1 cellular context compared by ENCODE assay signal in the genomic region with DNA sequence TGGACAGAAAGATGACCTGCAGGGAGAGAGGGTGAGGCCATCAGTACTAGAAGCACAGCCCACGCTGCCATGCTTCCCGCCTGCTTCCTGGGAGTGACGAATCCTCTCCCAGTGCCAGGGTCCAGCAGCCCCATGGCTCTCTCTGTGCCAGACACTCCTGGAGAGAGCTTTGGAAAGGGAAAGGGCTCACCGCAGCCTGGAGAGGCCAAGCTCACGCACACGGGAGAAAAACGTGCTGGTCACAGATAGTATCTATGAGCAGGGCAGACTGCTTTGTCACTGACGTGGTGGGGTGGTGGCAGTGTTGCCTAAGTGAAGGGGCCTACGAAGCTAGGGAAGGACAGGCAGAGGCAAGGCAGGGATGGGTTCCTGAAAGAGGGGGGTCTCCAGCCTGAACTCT.
A peak's percentile ranks its signal among the peaks of the same experiment; 100 is the strongest.
TF ChIP-seq lines count a peak whose summit lies in the region.

No MANE protein-coding gene starts in this region.

TF ChIP-seq in K562, 482 proteins besides CTCF, POLR2A, EP300 and RAD21 (continued from another document and continues in another):
- TF ChIP-seq RBFOX2 (IDR thresholded peaks at IDR 0.05; ENCODE audit: low read depth, low read length) (peak; percentile 34; the same call in 1 of the 2 replicates), ZNF146 (CRISPR knock-in tag; IDR thresholded peaks at IDR 0.05; ENCODE audit: unreplicated experiment) (no peak), ILK (tag; IDR thresholded peaks at IDR 0.05; ENCODE audit: borderline replicate concordance, low read depth) (no peak), SMARCA4 (IDR thresholded peaks at IDR 0.05) (peak; percentile 35; the same call in 1 of the 2 replicates), TCF7L2 (IDR thresholded peaks at IDR 0.05; ENCODE audit: low read depth, low read length) (no peak), ESRRA (IDR thresholded peaks at IDR 0.05; ENCODE audit: borderline replicate concordance, low read depth) (no peak), ZKSCAN3 (CRISPR knock-in tag; IDR thresholded peaks at IDR 0.05) (no peak), ZNF217 (CRISPR knock-in tag; IDR thresholded peaks at IDR 0.05) (no peak), CBX1 (IDR thresholded peaks at IDR 0.05; ENCODE audit: low read depth) (no peak), HDAC1 (IDR thresholded peaks at IDR 0.05) (0 out of 4 replicates have a peak, but pooled peaks of 1 of the 2 experiments have one; percentile 57), MYC (IDR thresholded peaks at IDR 0.05; ENCODE audit: low read depth, low read length) (peak; percentile 66; the same call in 1 of the 2 replicates), MYC (CRISPR knock-in tag; IDR thresholded peaks at IDR 0.05; ENCODE audit: borderline replicate concordance, low read depth) (no peak), ZNF707 (CRISPR knock-in tag; conservative IDR thresholded peaks at IDR 0.05) (no peak), TRIM24 (IDR thresholded peaks at IDR 0.05) (no peak), ETV6 (IDR thresholded peaks at IDR 0.05; ENCODE audit: borderline replicate concordance in 1 of 2, low read depth in 2 of 2, low read length in 1 of 2) (no peak), ETV6 (CRISPR knock-in tag; IDR thresholded peaks at IDR 0.05; ENCODE audit: borderline replicate concordance) (no peak), NR4A1 (CRISPR knock-in tag; IDR thresholded peaks at IDR 0.05) (no peak), NR4A1 (tag; IDR thresholded peaks at IDR 0.05) (no peak), TGIF2 (CRISPR knock-in tag; IDR thresholded peaks at IDR 0.05) (no peak), ZNF121 (CRISPR knock-in tag; conservative IDR thresholded peaks at IDR 0.05) (no peak), KAT7 (CRISPR knock-in tag; IDR thresholded peaks at IDR 0.05; ENCODE audit: borderline replicate concordance) (no peak), MAZ (CRISPR knock-in tag; conservative IDR thresholded peaks at IDR 0.05 in 1 of 2, IDR thresholded peaks at IDR 0.05 in 1 of 2) (0 out of 4 replicates have a peak, but pooled peaks of 1 of the 2 experiments have one; percentile 26), ZBTB17 (CRISPR knock-in tag; IDR thresholded peaks at IDR 0.05) (no peak), NFE2 (IDR thresholded peaks at IDR 0.05; ENCODE audit: low read depth) (peak; percentile 76), BDP1 (IDR thresholded peaks at IDR 0.05; ENCODE audit: insufficient read depth, insufficient read length) (no peak), ZBED1 (IDR thresholded peaks at IDR 0.05) (no peak)
- TF ChIP-seq, protein P1, sequence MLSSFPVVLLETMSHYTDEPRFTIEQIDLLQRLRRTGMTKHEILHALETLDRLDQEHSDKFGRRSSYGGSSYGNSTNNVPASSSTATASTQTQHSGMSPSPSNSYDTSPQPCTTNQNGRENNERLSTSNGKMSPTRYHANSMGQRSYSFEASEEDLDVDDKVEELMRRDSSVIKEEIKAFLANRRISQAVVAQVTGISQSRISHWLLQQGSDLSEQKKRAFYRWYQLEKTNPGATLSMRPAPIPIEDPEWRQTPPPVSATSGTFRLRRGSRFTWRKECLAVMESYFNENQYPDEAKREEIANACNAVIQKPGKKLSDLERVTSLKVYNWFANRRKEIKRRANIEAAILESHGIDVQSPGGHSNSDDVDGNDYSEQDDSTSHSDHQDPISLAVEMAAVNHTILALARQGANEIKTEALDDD (IDR thresholded peaks at IDR 0.05): no peak
- TF ChIP-seq, protein P2, sequence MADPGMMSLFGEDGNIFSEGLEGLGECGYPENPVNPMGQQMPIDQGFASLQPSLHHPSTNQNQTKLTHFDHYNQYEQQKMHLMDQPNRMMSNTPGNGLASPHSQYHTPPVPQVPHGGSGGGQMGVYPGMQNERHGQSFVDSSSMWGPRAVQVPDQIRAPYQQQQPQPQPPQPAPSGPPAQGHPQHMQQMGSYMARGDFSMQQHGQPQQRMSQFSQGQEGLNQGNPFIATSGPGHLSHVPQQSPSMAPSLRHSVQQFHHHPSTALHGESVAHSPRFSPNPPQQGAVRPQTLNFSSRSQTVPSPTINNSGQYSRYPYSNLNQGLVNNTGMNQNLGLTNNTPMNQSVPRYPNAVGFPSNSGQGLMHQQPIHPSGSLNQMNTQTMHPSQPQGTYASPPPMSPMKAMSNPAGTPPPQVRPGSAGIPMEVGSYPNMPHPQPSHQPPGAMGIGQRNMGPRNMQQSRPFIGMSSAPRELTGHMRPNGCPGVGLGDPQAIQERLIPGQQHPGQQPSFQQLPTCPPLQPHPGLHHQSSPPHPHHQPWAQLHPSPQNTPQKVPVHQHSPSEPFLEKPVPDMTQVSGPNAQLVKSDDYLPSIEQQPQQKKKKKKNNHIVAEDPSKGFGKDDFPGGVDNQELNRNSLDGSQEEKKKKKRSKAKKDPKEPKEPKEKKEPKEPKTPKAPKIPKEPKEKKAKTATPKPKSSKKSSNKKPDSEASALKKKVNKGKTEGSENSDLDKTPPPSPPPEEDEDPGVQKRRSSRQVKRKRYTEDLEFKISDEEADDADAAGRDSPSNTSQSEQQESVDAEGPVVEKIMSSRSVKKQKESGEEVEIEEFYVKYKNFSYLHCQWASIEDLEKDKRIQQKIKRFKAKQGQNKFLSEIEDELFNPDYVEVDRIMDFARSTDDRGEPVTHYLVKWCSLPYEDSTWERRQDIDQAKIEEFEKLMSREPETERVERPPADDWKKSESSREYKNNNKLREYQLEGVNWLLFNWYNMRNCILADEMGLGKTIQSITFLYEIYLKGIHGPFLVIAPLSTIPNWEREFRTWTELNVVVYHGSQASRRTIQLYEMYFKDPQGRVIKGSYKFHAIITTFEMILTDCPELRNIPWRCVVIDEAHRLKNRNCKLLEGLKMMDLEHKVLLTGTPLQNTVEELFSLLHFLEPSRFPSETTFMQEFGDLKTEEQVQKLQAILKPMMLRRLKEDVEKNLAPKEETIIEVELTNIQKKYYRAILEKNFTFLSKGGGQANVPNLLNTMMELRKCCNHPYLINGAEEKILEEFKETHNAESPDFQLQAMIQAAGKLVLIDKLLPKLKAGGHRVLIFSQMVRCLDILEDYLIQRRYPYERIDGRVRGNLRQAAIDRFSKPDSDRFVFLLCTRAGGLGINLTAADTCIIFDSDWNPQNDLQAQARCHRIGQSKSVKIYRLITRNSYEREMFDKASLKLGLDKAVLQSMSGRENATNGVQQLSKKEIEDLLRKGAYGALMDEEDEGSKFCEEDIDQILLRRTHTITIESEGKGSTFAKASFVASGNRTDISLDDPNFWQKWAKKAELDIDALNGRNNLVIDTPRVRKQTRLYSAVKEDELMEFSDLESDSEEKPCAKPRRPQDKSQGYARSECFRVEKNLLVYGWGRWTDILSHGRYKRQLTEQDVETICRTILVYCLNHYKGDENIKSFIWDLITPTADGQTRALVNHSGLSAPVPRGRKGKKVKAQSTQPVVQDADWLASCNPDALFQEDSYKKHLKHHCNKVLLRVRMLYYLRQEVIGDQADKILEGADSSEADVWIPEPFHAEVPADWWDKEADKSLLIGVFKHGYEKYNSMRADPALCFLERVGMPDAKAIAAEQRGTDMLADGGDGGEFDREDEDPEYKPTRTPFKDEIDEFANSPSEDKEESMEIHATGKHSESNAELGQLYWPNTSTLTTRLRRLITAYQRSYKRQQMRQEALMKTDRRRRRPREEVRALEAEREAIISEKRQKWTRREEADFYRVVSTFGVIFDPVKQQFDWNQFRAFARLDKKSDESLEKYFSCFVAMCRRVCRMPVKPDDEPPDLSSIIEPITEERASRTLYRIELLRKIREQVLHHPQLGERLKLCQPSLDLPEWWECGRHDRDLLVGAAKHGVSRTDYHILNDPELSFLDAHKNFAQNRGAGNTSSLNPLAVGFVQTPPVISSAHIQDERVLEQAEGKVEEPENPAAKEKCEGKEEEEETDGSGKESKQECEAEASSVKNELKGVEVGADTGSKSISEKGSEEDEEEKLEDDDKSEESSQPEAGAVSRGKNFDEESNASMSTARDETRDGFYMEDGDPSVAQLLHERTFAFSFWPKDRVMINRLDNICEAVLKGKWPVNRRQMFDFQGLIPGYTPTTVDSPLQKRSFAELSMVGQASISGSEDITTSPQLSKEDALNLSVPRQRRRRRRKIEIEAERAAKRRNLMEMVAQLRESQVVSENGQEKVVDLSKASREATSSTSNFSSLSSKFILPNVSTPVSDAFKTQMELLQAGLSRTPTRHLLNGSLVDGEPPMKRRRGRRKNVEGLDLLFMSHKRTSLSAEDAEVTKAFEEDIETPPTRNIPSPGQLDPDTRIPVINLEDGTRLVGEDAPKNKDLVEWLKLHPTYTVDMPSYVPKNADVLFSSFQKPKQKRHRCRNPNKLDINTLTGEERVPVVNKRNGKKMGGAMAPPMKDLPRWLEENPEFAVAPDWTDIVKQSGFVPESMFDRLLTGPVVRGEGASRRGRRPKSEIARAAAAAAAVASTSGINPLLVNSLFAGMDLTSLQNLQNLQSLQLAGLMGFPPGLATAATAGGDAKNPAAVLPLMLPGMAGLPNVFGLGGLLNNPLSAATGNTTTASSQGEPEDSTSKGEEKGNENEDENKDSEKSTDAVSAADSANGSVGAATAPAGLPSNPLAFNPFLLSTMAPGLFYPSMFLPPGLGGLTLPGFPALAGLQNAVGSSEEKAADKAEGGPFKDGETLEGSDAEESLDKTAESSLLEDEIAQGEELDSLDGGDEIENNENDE (IDR thresholded peaks at IDR 0.05; ENCODE audit: low read depth, low read length): no peak
- TF ChIP-seq, protein P3, sequence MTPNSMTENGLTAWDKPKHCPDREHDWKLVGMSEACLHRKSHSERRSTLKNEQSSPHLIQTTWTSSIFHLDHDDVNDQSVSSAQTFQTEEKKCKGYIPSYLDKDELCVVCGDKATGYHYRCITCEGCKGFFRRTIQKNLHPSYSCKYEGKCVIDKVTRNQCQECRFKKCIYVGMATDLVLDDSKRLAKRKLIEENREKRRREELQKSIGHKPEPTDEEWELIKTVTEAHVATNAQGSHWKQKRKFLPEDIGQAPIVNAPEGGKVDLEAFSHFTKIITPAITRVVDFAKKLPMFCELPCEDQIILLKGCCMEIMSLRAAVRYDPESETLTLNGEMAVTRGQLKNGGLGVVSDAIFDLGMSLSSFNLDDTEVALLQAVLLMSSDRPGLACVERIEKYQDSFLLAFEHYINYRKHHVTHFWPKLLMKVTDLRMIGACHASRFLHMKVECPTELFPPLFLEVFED (CRISPR knock-in tag; conservative IDR thresholded peaks at IDR 0.05): no peak
- TF ChIP-seq, protein P4, sequence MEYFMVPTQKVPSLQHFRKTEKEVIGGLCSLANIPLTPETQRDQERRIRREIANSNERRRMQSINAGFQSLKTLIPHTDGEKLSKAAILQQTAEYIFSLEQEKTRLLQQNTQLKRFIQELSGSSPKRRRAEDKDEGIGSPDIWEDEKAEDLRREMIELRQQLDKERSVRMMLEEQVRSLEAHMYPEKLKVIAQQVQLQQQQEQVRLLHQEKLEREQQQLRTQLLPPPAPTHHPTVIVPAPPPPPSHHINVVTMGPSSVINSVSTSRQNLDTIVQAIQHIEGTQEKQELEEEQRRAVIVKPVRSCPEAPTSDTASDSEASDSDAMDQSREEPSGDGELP (CRISPR knock-in tag; IDR thresholded peaks at IDR 0.05; ENCODE audit: borderline replicate concordance): peak; percentile 14; the same call in 1 of the 2 replicates
- TF ChIP-seq, protein P5, sequence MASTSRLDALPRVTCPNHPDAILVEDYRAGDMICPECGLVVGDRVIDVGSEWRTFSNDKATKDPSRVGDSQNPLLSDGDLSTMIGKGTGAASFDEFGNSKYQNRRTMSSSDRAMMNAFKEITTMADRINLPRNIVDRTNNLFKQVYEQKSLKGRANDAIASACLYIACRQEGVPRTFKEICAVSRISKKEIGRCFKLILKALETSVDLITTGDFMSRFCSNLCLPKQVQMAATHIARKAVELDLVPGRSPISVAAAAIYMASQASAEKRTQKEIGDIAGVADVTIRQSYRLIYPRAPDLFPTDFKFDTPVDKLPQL (IDR thresholded peaks at IDR 0.05; ENCODE audit: extremely low read depth, insufficient read length): no peak
- TF ChIP-seq, protein P6, sequence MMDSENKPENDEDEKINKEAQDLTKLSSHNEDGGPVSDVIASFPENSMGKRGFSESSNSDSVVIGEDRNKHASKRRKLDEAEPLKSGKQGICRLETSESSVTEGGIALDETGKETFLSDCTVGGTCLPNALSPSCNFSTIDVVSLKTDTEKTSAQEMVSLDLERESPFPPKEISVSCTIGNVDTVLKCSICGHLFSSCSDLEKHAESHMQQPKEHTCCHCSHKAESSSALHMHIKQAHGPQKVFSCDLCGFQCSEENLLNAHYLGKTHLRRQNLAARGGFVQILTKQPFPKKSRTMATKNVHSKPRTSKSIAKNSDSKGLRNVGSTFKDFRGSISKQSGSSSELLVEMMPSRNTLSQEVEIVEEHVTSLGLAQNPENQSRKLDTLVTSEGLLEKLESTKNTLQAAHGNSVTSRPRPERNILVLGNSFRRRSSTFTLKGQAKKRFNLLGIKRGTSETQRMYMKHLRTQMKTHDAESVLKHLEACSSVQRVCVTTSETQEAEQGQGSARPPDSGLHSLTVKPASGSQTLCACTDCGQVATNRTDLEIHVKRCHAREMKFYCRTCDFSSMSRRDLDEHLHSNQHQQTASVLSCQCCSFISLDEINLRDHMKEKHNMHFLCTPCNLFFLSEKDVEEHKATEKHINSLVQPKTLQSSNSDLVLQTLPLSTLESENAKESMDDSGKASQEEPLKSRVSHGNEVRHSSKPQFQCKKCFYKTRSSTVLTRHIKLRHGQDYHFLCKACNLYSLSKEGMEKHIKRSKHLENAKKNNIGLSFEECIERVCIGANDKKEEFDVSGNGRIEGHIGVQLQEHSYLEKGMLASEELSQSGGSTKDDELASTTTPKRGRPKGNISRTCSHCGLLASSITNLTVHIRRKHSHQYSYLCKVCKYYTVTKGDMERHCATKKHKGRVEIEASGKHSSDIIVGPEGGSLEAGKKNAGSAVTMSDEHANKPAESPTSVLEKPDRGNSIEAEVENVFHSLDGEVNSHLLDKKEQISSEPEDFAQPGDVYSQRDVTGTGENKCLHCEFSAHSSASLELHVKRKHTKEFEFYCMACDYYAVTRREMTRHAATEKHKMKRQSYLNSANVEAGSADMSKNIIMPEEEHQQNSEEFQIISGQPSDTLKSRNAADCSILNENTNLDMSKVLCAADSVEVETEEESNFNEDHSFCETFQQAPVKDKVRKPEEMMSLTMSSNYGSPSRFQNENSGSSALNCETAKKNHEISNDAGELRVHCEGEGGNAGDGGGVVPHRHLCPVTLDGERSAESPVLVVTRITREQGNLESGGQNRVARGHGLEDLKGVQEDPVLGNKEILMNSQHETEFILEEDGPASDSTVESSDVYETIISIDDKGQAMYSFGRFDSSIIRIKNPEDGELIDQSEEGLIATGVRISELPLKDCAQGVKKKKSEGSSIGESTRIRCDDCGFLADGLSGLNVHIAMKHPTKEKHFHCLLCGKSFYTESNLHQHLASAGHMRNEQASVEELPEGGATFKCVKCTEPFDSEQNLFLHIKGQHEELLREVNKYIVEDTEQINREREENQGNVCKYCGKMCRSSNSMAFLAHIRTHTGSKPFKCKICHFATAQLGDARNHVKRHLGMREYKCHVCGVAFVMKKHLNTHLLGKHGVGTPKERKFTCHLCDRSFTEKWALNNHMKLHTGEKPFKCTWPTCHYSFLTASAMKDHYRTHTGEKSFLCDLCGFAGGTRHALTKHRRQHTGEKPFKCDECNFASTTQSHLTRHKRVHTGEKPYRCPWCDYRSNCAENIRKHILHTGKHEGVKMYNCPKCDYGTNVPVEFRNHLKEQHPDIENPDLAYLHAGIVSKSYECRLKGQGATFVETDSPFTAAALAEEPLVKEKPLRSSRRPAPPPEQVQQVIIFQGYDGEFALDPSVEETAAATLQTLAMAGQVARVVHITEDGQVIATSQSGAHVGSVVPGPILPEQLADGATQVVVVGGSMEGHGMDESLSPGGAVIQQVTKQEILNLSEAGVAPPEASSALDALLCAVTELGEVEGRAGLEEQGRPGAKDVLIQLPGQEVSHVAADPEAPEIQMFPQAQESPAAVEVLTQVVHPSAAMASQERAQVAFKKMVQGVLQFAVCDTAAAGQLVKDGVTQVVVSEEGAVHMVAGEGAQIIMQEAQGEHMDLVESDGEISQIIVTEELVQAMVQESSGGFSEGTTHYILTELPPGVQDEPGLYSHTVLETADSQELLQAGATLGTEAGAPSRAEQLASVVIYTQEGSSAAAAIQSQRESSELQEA (IDR thresholded peaks at IDR 0.05; ENCODE audit: low read depth): no peak
